In genomic region chr3:21561472-21561871, GRCh38 we compare ENCODE assay signal across 8 cellular contexts.
"Had no signal": no experiment of that assay in that cellular context is flagged by ENCODE, and none has a peak within 500 bp of the region (broad histone marks: within the 10 kb centered on the region; RNA-seq: fewer than 3 reads in every experiment).

No MANE protein-coding gene starts in this region.

- ATAC-seq: GM12878 had no signal

- DNase-seq: GDM1, GF-D8 had no signal

- FAIRE-seq: G401.6, GM12878, GM12891, GM12892, GM18507, GM19239 had no signal

- H3K4me3 ChIP-seq: GM12878 had no signal
